Comparison of ENCODE assay signal across 8 cellular contexts in genomic region chr20:44959082-44959895, GRCh38. TPM values are rescaled to one million over a fixed set of nuclear protein-coding genes. Genes with fewer than 3 reads are reported as not detected.
A peak's percentile ranks its signal among the peaks of the same experiment; 100 is the strongest.
DNase-seq lines count a peak whose midpoint lies in the region; ATAC-seq and TF ChIP-seq lines count a peak whose summit lies in the region.

No MANE protein-coding gene starts in this region.

- H3K9me3 ChIP-seq in transverse colon, result no peaks in the 10 kb centered on the region

- H3K27me3 Mint-ChIP-seq in activated T-cell treated with anti-CD3 and anti-CD28 coated beads, Interleukin-2, amount 50 U/mL, for 24 hours, result no peaks in the 10 kb centered on the region
- no peaks in the 10 kb centered on the region for H3K27me3 Mint-ChIP-seq in osteocyte (ENCODE audit: unreplicated experiment)

- H3K36me3 ChIP-seq in transverse colon, result peaks cover 0 to 12% (median 4%) of the 10 kb centered on the region in 4 donors

- peak overlapping the region; percentile 79 to 89 (median 85) for H3K27ac ChIP-seq in transverse colon

- TF ChIP-seq POLR2A in transverse colon (IDR thresholded peaks at IDR 0.05), result no peak

- peak overlapping the region; percentile 81 for H3K4me3 ChIP-seq in AG10803 (ENCODE audit: low read length)
- peak overlapping the region; percentile 83 for H3K4me3 ChIP-seq in fibroblast of the aortic adventitia (ENCODE audit: low read depth, low read length)
- peak overlapping the region; percentile 55 to 85 (median 77) for H3K4me3 ChIP-seq in transverse colon

- in situ Hi-C loops in transverse colon (cut with MboI; ENCODE audit: low pct_ligation_motif_present in 1 of 4, low pct_unique_long_range_greater_than_20kb in 1 of 4, low sequenced_read_pairs in 3 of 4), result no loop called here

- DNase-seq in AG10803 (ENCODE audit: low read depth) (peak; percentile 58), NOMO-1 treated with dmso at 0.1 percent for 144 hours (lab: John Stamatoyannopoulos, UW; ENCODE audit: unreplicated experiment) (peak; percentile 29), fibroblast of the aortic adventitia (ENCODE audit: low read depth) (peak; percentile 47), osteocyte (ENCODE audit: extremely low spot score, unreplicated experiment) (no peak), transverse colon (peak; percentile 23)
- peak; percentile 74 for DNase-seq in activated T-cell treated with anti-CD3 and anti-CD28 coated beads, Interleukin-2, amount 50 U/mL, for 24 hours

- TF ChIP-seq EP300 in transverse colon (IDR thresholded peaks at IDR 0.05; ENCODE audit: low read depth), result no peak

- H3K27me3 ChIP-seq in transverse colon, result no peaks in the 10 kb centered on the region

- intact Hi-C loops in transverse colon (cut with DNase I; ENCODE audit: low total_unique reads), result no loop called here

- H3K4me3 Mint-ChIP-seq in activated T-cell treated with anti-CD3 and anti-CD28 coated beads, Interleukin-2, amount 50 U/mL, for 24 hours, result peak overlapping the region; percentile 97
- H3K4me3 Mint-ChIP-seq in osteocyte (ENCODE audit: unreplicated experiment), result peak overlapping the region; percentile 93

- peak overlapping the region; percentile 98 for H3K27ac Mint-ChIP-seq in activated T-cell treated with anti-CD3 and anti-CD28 coated beads, Interleukin-2, amount 50 U/mL, for 24 hours
- H3K27ac Mint-ChIP-seq in osteocyte (ENCODE audit: unreplicated experiment), result peak overlapping the region; percentile 90

- H3K9me3 Mint-ChIP-seq in activated T-cell treated with anti-CD3 and anti-CD28 coated beads, Interleukin-2, amount 50 U/mL, for 24 hours, result no peaks in the 10 kb centered on the region
- H3K9me3 Mint-ChIP-seq in osteocyte (ENCODE audit: unreplicated experiment), result no peaks in the 10 kb centered on the region

- peaks cover 56% of the 10 kb centered on the region for H3K36me3 Mint-ChIP-seq in activated T-cell treated with anti-CD3 and anti-CD28 coated beads, Interleukin-2, amount 50 U/mL, for 24 hours (ENCODE audit: low read depth)
- H3K36me3 Mint-ChIP-seq in osteocyte (ENCODE audit: unreplicated experiment), result peaks cover 17% of the 10 kb centered on the region

- ATAC-seq in GM21526 (IDR thresholded peaks at IDR 0.05; ENCODE audit: low FRiP score, unreplicated experiment), result peak; percentile 23
- no peak for ATAC-seq in GM21381 (IDR thresholded peaks at IDR 0.05; ENCODE audit: unreplicated experiment)

- H3K4me1 Mint-ChIP-seq in activated T-cell treated with anti-CD3 and anti-CD28 coated beads, Interleukin-2, amount 50 U/mL, for 24 hours (ENCODE audit: low read depth), result peaks cover 81% of the 10 kb centered on the region
- peaks cover 26% of the 10 kb centered on the region for H3K4me1 Mint-ChIP-seq in osteocyte (ENCODE audit: unreplicated experiment)

- TF ChIP-seq CTCF in AG10803 (conservative IDR thresholded peaks at IDR 0.05; ENCODE audit: low read length) (peak; percentile 35), fibroblast of the aortic adventitia (IDR thresholded peaks at IDR 0.05; ENCODE audit: insufficient read depth, low read length) (no peak), osteocyte (IDR thresholded peaks at IDR 0.05) (no peak), transverse colon (IDR thresholded peaks at IDR 0.05) (no peak)

- H3K4me1 ChIP-seq in transverse colon, result peaks cover 5 to 24% (median 14%) of the 10 kb centered on the region in 4 donors

- 19 to 29% methylated on average over 11 to 15 of the region's 15 CpGs for WGBS in transverse colon (ENCODE audit: low coverage in 1 of 2), 2 donors

RNA-seq across cellular contexts. Expression of gene TOMM34, which starts 0.9 kb away (rescaled TPM):
- 7.0 and 29.3 TPM in 2 replicates for total RNA-seq in fibroblast of the aortic adventitia (ENCODE audit: low replicate concordance)
- 23.7 and 24.0 TPM in 2 replicates for total RNA-seq in osteocyte
- total RNA-seq in transverse colon, result 10 to 100 TPM in 2 of 4 donors, 1 to 10 TPM in 2; 1.2 to 14.8 (median 9.4) TPM

RNA-seq across cellular contexts. Expression of gene STK4, which starts 7.0 kb away (rescaled TPM):
- total RNA-seq in fibroblast of the aortic adventitia (ENCODE audit: low replicate concordance) (20.8 and 41.6 TPM in 2 replicates), osteocyte (25.3 and 29.7 TPM in 2 replicates), transverse colon (10 to 100 TPM; 30.3 to 78.1 (median 38.3) TPM)

RNA-seq across cellular contexts. Expression of gene PABPC1L, which starts 49.4 kb away (rescaled TPM):
- 7.9 and 13.8 TPM in 2 replicates for total RNA-seq in fibroblast of the aortic adventitia (ENCODE audit: low replicate concordance)
- 56.1 and 65.3 TPM in 2 replicates for total RNA-seq in osteocyte
- total RNA-seq in transverse colon, result 100 to 1,000 TPM in 1 of 4 donors, 10 to 100 TPM in 3; 12.0 to 112 (median 31.6) TPM
